In the genomic region with DNA sequence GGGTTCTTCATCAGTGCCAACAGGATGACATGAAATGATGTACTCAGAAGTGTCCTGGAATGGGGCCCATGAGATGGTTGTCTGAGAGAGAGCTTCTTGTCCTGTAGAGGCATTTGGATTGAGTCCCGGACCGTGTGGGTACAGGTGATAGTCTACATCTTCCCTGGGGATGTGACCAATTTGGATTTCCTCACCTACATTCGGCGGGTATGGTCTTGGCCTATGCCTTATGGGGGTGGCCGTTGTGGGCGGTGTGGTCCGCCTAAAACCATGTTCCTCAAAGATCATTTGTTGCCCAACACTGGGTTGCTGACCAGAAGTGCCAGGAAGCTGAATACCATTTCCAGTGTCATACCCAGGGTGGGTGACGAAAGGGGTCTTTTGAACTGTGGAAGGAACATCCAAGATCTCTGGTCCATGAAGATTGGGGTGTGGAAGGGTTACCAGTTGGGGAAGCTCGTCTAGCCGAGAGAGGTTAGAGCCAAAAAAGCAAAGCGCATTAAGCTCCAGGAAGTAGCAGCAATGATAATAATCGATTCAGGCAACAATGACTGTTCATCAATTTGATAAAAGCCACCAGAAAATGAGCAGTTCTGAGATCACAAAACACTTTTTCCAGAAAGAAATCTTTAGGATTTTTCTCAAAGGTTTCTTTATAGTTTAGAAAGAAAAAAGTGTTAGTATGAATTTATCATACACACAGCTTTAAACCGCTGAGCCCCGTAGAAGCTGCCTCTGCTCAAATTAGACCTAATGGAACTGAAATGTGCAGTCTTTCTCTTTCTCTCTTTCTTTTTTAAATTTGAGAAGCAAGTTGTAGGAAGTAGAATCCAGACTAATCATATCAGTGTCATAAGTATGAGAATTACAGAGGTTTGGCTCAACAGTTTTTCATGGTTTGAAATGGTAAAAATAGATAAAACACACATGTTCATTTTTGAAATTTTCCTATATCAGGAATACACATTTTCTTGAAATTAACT, we compare ENCODE assay signal across 21 cellular contexts.
DNase-seq lines count a peak whose midpoint lies in the region; ATAC-seq and TF ChIP-seq lines count a peak whose summit lies in the region.
"Had no signal": no experiment of that assay in that cellular context is flagged by ENCODE, and none has a peak within 500 bp of the region (broad histone marks: within the 10 kb centered on the region; RNA-seq: fewer than 3 reads in every experiment).

No MANE protein-coding gene starts in this region.

- TF ChIP-seq CTCF in mammary epithelial cell (conservative IDR thresholded peaks at IDR 0.05 in 1 of 2, IDR thresholded peaks at IDR 0.05 in 1 of 2; ENCODE audit: extremely low read depth in 1 of 2, insufficient read depth in 1 of 2, low read depth in 1 of 2, low read length in 2 of 2) (no peak), MCF 10A (IDR thresholded peaks at IDR 0.05; ENCODE audit: unreplicated experiment) (no peak), choroid plexus epithelial cell (conservative IDR thresholded peaks at IDR 0.05; ENCODE audit: low read depth, low read length) (no peak), nephron progenitor cell (IDR thresholded peaks at IDR 0.05) (no peak), upper lobe of right lung (IDR thresholded peaks at IDR 0.05) (no peak)

- intact Hi-C loops in mammary epithelial cell (cut with micrococcal nuclease) (no loop called here), MCF 10A (cut with micrococcal nuclease) (no loop called here), upper lobe of right lung (cut with DNase I) (no loop called here)

- H3K36me3 Mint-ChIP-seq in MCF 10A (ENCODE audit: insufficient read depth, unreplicated experiment): peaks cover 56% of the 10 kb centered on the region
- H3K36me3 Mint-ChIP-seq in nephron progenitor cell (ENCODE audit: low read depth): peaks cover 93% of the 10 kb centered on the region

- TSS peak; percentile 93 for BruUV-seq in mammary epithelial cell (replicated peaks; lab: Mats Ljungman, UMichigan)
- BruUV-seq in MCF 10A (replicated peaks; lab: Mats Ljungman, UMichigan): no TSS peak

- H3K27ac Mint-ChIP-seq in MCF 10A (ENCODE audit: low read depth, unreplicated experiment) (no peak overlapping the region), nephron progenitor cell (peak overlapping the region; percentile 60)
- H3K27ac Mint-ChIP-seq: CD8-positive, alpha-beta T cell had no signal

- no peak overlapping the region for H2AFZ ChIP-seq in mammary epithelial cell (ENCODE audit: low read depth, low read length)
- H2AFZ ChIP-seq: PC-9 had no signal

- H3K36me3 ChIP-seq in mammary epithelial cell (ENCODE audit: insufficient read depth, low read length): peaks cover 78% of the 10 kb centered on the region
- H3K36me3 ChIP-seq in upper lobe of right lung: peaks cover 77% of the 10 kb centered on the region

- ATAC-seq in upper lobe of right lung: peak; percentile 57
- ATAC-seq in HG03175 (IDR thresholded peaks at IDR 0.05; ENCODE audit: unreplicated experiment): no peak
- ATAC-seq: CD8-positive, alpha-beta T cell; GM12878; K562 had no signal

- H3K9me3 ChIP-seq in mammary epithelial cell (replicated peaks; ENCODE audit: insufficient read depth, low read length): no peaks in the 10 kb centered on the region
- H3K9me3 ChIP-seq in upper lobe of right lung: no peaks in the 10 kb centered on the region
- H3K9me3 ChIP-seq: SJSA1 had no signal

- H3K4me3 ChIP-seq in mammary epithelial cell (replicated peaks in 1 of 3; ENCODE audit: insufficient read depth in 1 of 3, low read depth in 2 of 3, low read length in 3 of 3): no peak overlapping the region
- H3K4me3 ChIP-seq in choroid plexus epithelial cell (ENCODE audit: low read depth, low read length): no peak overlapping the region
- no peak overlapping the region for H3K4me3 ChIP-seq in upper lobe of right lung
- H3K4me3 ChIP-seq: GM12878, K562, PC-9, SJSA1 had no signal

- H3K4me1 ChIP-seq in mammary epithelial cell (ENCODE audit: insufficient read depth, low read length): no peaks in the 10 kb centered on the region
- no peaks in the 10 kb centered on the region for H3K4me1 ChIP-seq in upper lobe of right lung
- H3K4me1 ChIP-seq: SJSA1 had no signal

- H3K4me3 Mint-ChIP-seq in MCF 10A (ENCODE audit: unreplicated experiment): no peak overlapping the region
- H3K4me3 Mint-ChIP-seq in nephron progenitor cell: no peak overlapping the region
- H3K4me3 Mint-ChIP-seq: CD8-positive, alpha-beta T cell had no signal

- peaks cover 2% of the 10 kb centered on the region for H4K20me1 ChIP-seq in mammary epithelial cell (ENCODE audit: insufficient read depth, low read length)

- H3K4me2 ChIP-seq in mammary epithelial cell (ENCODE audit: insufficient read depth, low read depth, low read length): no peak overlapping the region
- H3K4me2 ChIP-seq: PC-9 had no signal

- H3K4me1 Mint-ChIP-seq in MCF 10A (ENCODE audit: insufficient read depth, unreplicated experiment) (no peaks in the 10 kb centered on the region), nephron progenitor cell (no peaks in the 10 kb centered on the region)

- H3K27me3 ChIP-seq in mammary epithelial cell (ENCODE audit: insufficient read depth, low read length) (no peaks in the 10 kb centered on the region), upper lobe of right lung (no peaks in the 10 kb centered on the region)
- H3K27me3 ChIP-seq: SJSA1 had no signal

- H3K9me3 Mint-ChIP-seq in MCF 10A (ENCODE audit: unreplicated experiment) (no peaks in the 10 kb centered on the region), nephron progenitor cell (no peaks in the 10 kb centered on the region)
- H3K9me3 Mint-ChIP-seq: CD8-positive, alpha-beta T cell had no signal

- H3K79me2 ChIP-seq in mammary epithelial cell (ENCODE audit: insufficient read depth, low read length): peaks cover 2% of the 10 kb centered on the region

- H3K9ac ChIP-seq in mammary epithelial cell (ENCODE audit: insufficient read depth, low read length): no peak overlapping the region

- 42% methylated on average over 13 of the region's 14 CpGs for WGBS in mammary epithelial cell (ENCODE audit: low coverage, missing lambda C conversion rate)

- in situ Hi-C loops in mammary epithelial cell (cut with MboI; ENCODE audit: low sequenced_read_pairs in 2 of 2): no loop called here

- DNase-seq in mammary epithelial cell: no peak
- DNase-seq in MCF 10A (ENCODE audit: unreplicated experiment): no peak
- peak; percentile 62 for DNase-seq in choroid plexus epithelial cell (ENCODE audit: low read depth)
- DNase-seq in nephron progenitor cell: no peak
- no peak for DNase-seq in upper lobe of right lung
- DNase-seq in NCI-H146 treated with DMSO at 0.1 percent for 48 hours (lab: John Stamatoyannopoulos, UW; ENCODE audit: unreplicated experiment): no peak
- DNase-seq in NK-92 treated with Interleukin-12 subunit alpha and Interleukin-12 subunit beta, amount 100 ng/mL, for 24 hours (lab: John Stamatoyannopoulos, UW): no peak
- DNase-seq: CD8-positive, alpha-beta T cell; DND-41; MV-4-11; NCI-H1417; NCI-H1930; NCI-H2171; NCI-H748 treated with DMSO at 0.1 percent for 48 hours; PC-9 had no signal

- H3K27me3 Mint-ChIP-seq in MCF 10A (ENCODE audit: insufficient read depth, unreplicated experiment) (no peaks in the 10 kb centered on the region), nephron progenitor cell (ENCODE audit: low read depth, poor library complexity) (peaks cover 3% of the 10 kb centered on the region)

- CTCF ChIA-PET in mammary epithelial cell (lab: Charles Lee; ENCODE audit: low non-redundant PET): no interaction called here
- CTCF ChIA-PET in MCF 10A (lab: Yijun Ruan, JAX): no interaction called here

- POLR2A ChIA-PET in MCF 10A (lab: Yijun Ruan, JAX): interaction anchor here (0.6 to 1.5 kb wide), 2 partner anchors 22 to 54 kb away, joined by 3 read pairs; no protein-coding TSS in a partner anchor

- H3K27ac ChIP-seq in mammary epithelial cell (ENCODE audit: insufficient read depth, low read depth, low read length) (no peak overlapping the region), upper lobe of right lung (no peak overlapping the region)
- H3K27ac ChIP-seq: 22Rv1, HL-60, PC-9, SJSA1 had no signal

- dilution Hi-C loops in mammary epithelial cell (cut with HindIII; ENCODE audit: low sequenced_read_pairs): no loop called here
